ENCODE assay signal across 8 cellular contexts in the genomic region with DNA sequence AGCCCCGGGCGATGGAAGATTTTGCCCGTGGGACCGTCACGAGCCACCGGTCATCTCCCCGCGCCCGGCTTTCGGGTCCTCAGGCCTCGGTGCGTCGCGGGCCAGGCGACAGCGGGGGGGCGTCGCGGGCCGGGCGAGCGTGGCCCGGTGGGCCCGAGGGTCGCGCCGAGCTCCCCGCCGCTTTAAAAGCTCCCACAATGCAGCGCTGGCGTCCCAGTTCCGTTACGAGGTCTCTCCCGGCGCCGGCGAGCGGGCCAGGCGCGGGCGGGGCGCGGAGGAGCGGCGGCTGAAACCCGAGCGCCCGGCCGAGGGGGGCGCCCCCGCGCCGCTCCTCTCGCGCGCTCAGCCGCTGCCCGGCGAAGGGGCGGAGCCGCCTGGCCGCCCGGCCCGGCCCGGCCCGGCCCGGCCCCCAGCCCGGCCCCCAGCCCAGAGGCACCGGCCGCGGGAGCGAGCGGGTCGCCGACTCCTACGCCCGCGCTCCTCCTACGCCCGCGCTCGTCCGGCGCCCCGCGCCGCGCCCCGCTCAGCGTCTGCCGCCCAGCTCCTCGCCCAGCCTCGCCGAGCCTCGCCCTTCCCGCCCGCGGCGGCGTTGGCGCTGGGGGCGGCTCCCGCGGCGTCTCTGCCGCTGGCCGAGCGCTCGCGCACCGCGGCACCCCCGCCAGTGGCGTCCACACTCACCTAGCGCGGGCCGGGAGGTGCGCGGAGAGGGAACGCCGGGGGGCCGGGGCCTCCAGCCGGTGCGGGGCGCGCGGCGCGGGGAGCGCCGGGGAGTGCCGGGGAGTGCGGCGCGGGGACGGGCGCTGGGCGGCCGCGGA. TPM values are rescaled to one million over a fixed set of nuclear protein-coding genes. Genes with fewer than 3 reads are reported as not detected.
DNase-seq lines count a peak whose midpoint lies in the region; ATAC-seq and TF ChIP-seq lines count a peak whose summit lies in the region.

A gene with protein sequence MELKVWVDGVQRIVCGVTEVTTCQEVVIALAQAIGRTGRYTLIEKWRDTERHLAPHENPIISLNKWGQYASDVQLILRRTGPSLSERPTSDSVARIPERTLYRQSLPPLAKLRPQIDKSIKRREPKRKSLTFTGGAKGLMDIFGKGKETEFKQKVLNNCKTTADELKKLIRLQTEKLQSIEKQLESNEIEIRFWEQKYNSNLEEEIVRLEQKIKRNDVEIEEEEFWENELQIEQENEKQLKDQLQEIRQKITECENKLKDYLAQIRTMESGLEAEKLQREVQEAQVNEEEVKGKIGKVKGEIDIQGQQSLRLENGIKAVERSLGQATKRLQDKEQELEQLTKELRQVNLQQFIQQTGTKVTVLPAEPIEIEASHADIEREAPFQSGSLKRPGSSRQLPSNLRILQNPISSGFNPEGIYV (plus strand): TSS at position 429 of the 815 bp plus-strand sequence. CDS start 96,662 bp downstream, outside the sequence.

- peaks cover 40% of the 10 kb centered on the region for H3K4me1 ChIP-seq in adipocyte (ENCODE audit: control insufficient read depth, insufficient read depth, low read length)
- peaks cover 18% of the 10 kb centered on the region for H3K4me1 ChIP-seq in neuron (ENCODE audit: insufficient read depth, low read length)

- peak within 1 kb of the TSS; percentile 99 for H2AFZ ChIP-seq in neuron (ENCODE audit: low read depth, low read length)

- peaks cover 13% of the 10 kb centered on the region for H3K27me3 Mint-ChIP-seq in glutamatergic neuron (ENCODE audit: unreplicated experiment)

- peaks cover 13% of the 10 kb centered on the region for H3K4me1 Mint-ChIP-seq in glutamatergic neuron (ENCODE audit: low read depth, unreplicated experiment)

- H3K9me3 ChIP-seq in adipocyte (ENCODE audit: control insufficient read depth, low read length) (no peaks in the 10 kb centered on the region), neuron (ENCODE audit: low read length) (peaks cover 2% of the 10 kb centered on the region)

- H3K4me3 ChIP-seq in adipocyte (ENCODE audit: low read length) (peak within 1 kb of the TSS; percentile 95), neuron (ENCODE audit: low read length) (peak within 1 kb of the TSS; percentile 97)

- H3K9ac ChIP-seq in adipocyte (ENCODE audit: low read length): peak within 1 kb of the TSS; percentile 98

- DNase-seq in C1 segment of cervical spinal cord (lab: John Stamatoyannopoulos, UW): peak in 11 of 14 donors; percentile 43 to 86 (median 71)
- DNase-seq in NCI-H510A (lab: John Stamatoyannopoulos, UW): peak; percentile 73
- DNase-seq in adipocyte (ENCODE audit: low read depth): peak; percentile 95
- DNase-seq in glutamatergic neuron: peak; percentile 78
- DNase-seq in activated effector memory CD4-positive, alpha-beta T cell treated with Interleukin-2 at 50 U/mL for 16 hours: no peak

- H3K36me3 ChIP-seq in adipocyte (ENCODE audit: control insufficient read depth, insufficient read depth, low read length, severe bottlenecking) (peaks cover 19% of the 10 kb centered on the region), neuron (ENCODE audit: insufficient read depth, low read length) (peaks cover 3% of the 10 kb centered on the region)

- H3K9me3 Mint-ChIP-seq in glutamatergic neuron (ENCODE audit: unreplicated experiment): peaks cover 9% of the 10 kb centered on the region

- H3K36me3 Mint-ChIP-seq in glutamatergic neuron (ENCODE audit: unreplicated experiment): no peaks in the 10 kb centered on the region

- peak within 1 kb of the TSS; percentile 87 for H3K27ac Mint-ChIP-seq in glutamatergic neuron (ENCODE audit: unreplicated experiment)

- H3K4me3 Mint-ChIP-seq in glutamatergic neuron (ENCODE audit: unreplicated experiment): peak within 1 kb of the TSS; percentile 93

- TF ChIP-seq CTCF in glutamatergic neuron (IDR thresholded peaks at IDR 0.05; ENCODE audit: partially characterized antibody, unreplicated experiment): no peak

- H3K27me3 ChIP-seq in adipocyte (replicated peaks; ENCODE audit: control insufficient read depth, insufficient read depth, low read length): no peaks in the 10 kb centered on the region
- H3K27me3 ChIP-seq in neuron (ENCODE audit: insufficient read depth, low read length): no peaks in the 10 kb centered on the region

- ATAC-seq in GM18861 (IDR thresholded peaks at IDR 0.05; ENCODE audit: unreplicated experiment): peak; percentile 78
- peak; percentile 81 for ATAC-seq in HG03039 (IDR thresholded peaks at IDR 0.05; ENCODE audit: unreplicated experiment)

RNA-seq across cellular contexts. Expression of the gene that starts here (rescaled TPM):
- 41.3 TPM for total RNA-seq in glutamatergic neuron (ENCODE audit: unreplicated experiment)
